8 cellular contexts compared by ENCODE assay signal in the genomic region with DNA sequence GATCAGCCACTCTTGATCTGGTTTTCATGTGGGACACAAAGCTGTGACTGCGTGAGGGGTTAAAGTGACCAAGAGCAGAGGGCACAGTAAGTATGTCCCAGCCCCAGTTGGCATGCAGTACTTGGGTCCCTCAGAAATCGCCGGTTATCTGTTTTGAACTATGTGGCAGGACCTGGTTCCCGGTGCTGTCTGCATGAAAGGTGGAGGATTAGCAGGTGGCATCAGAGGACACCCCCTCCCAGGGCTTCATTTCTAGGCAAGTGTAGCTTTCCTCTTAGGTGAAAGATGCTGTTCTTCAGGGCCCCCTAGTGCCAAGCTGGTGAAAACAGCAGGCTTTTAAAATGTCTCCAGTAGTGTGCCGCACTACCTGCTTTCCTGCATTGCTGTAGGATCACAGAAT. TPM values are rescaled to one million over a fixed set of nuclear protein-coding genes. Genes with fewer than 3 reads are reported as not detected.
DNase-seq lines count a peak whose midpoint lies in the region; ATAC-seq and TF ChIP-seq lines count a peak whose summit lies in the region.

No MANE protein-coding gene starts in this region.

- H3K4me1 ChIP-seq in colonic mucosa: peaks cover 5% of the 10 kb centered on the region
- no peaks in the 10 kb centered on the region for H3K4me1 ChIP-seq in right lobe of liver

- no peaks in the 10 kb centered on the region; the same call in 1 of the 2 replicates for H3K36me3 Mint-ChIP-seq in HFFc6 (ENCODE audit: low read depth)

- H3K27me3 ChIP-seq in colonic mucosa: no peaks in the 10 kb centered on the region
- no peaks in the 10 kb centered on the region for H3K27me3 ChIP-seq in right lobe of liver

- peak; percentile 74 for TF ChIP-seq CTCF in HFFc6 (IDR thresholded peaks at IDR 0.05)
- TF ChIP-seq CTCF in colonic mucosa (IDR thresholded peaks at IDR 0.05): peak; percentile 52
- TF ChIP-seq CTCF in right lobe of liver (IDR thresholded peaks at IDR 0.05): peak; percentile 53 to 58 (median 56)

- intact Hi-C loops in colonic mucosa (cut with DNase I): loop anchor here (5.0 kb wide), 1 partner anchor 82 kb away; a partner anchor contains a TSS
- intact Hi-C loops in right lobe of liver (cut with DNase I): loop anchor here (10.0 kb wide), 2 partner anchors 90 to 110 kb away; no protein-coding TSS in a partner anchor

- ATAC-seq in activated CD4-positive, CD25-positive, alpha-beta regulatory T cell treated with anti-CD3 and anti-CD28 coated beads, Interleukin-2, amount 50 U/mL, for 24 hours: peak; percentile 87 to 96
- ATAC-seq in right lobe of liver (peak; percentile 82 to 89 (median 85)), HG03439 (IDR thresholded peaks at IDR 0.05; ENCODE audit: unreplicated experiment) (no peak)

- no peak for TF ChIP-seq POLR2A in right lobe of liver (IDR thresholded peaks at IDR 0.05)

- H3K27ac Mint-ChIP-seq in HFFc6: no peak overlapping the region

- WGBS in right lobe of liver (ENCODE audit: insufficient coverage, low coverage, low lambda C conversion rate, missing lambda C conversion rate): 35% methylated on average over 4 of the region's 5 CpGs

- H3K9ac ChIP-seq in colonic mucosa (ENCODE audit: low read depth in 2 of 2, low read length in 2 of 2): peak overlapping the region in 1 of 2 donors; percentile 35

- H3K4me3 Mint-ChIP-seq in HFFc6: no peak overlapping the region

- peak overlapping the region; percentile 37 for H3K27ac ChIP-seq in colonic mucosa
- no peak overlapping the region for H3K27ac ChIP-seq in right lobe of liver

- peak; percentile 34 for DNase-seq in Daoy (ENCODE audit: low read depth)
- DNase-seq in HFFc6: peak; percentile 42
- DNase-seq in NCI-H2107 treated with DMSO at 0.1 percent for 48 hours (lab: John Stamatoyannopoulos, UW; ENCODE audit: unreplicated experiment): peak; percentile 90
- peak; percentile 74 for DNase-seq in colonic mucosa
- DNase-seq in right lobe of liver: no peak
- peak; percentile 25 for DNase-seq in stimulated activated CD8-positive, alpha-beta memory T cell treated with anti-CD3 and anti-CD28 coated beads, Interleukin-4, amount 100 ng/mL, for 24 hours (ENCODE audit: low read depth)

- H3K9me3 Mint-ChIP-seq in HFFc6: no peaks in the 10 kb centered on the region

- no peaks in the 10 kb centered on the region; the same call in 1 of the 2 replicates for H3K27me3 Mint-ChIP-seq in HFFc6 (ENCODE audit: insufficient read depth)

- H3K4me3 ChIP-seq in colonic mucosa (no peak overlapping the region), right lobe of liver (no peak overlapping the region)

- H3K36me3 ChIP-seq in colonic mucosa (peaks cover 4% of the 10 kb centered on the region), right lobe of liver (peaks cover 0 to 23% (median 0%) of the 10 kb centered on the region in 4 donors)

- H3K4me1 Mint-ChIP-seq in HFFc6 (ENCODE audit: low read depth): no peaks in the 10 kb centered on the region

- H3K9me3 ChIP-seq in colonic mucosa (no peaks in the 10 kb centered on the region), right lobe of liver (no peaks in the 10 kb centered on the region)

RNA-seq across cellular contexts. Expression of a gene that starts 57.1 kb away (rescaled TPM):
- 12.2 and 12.7 TPM in 2 replicates for total RNA-seq in Daoy (2014; rRNA removed; shearing (Covaris generic))
- total RNA-seq in HFFc6 (2021; fragmentation: NEBNext Ultra II Directional; extraction: Animal tissue kit (Norgen Biotek cat#: 25700)): 1 to 10 TPM; 7.9 to 9.2 (median 8.5) TPM
- total RNA-seq in colonic mucosa: 1 to 10 TPM; 5.4 to 7.2 TPM
- 1 to 10 TPM; 4.0 to 4.7 (median 4.2) TPM for total RNA-seq in right lobe of liver

Comparison
In these comparisons a context has a peak if more than half of its experiments do, and no peak if none do; other contexts are left out.
1. DNase-seq: peak in Daoy (single experiment), HFFc6 (single experiment), NCI-H2107 treated with DMSO at 0.1 percent for 48 hours (single experiment), colonic mucosa (single experiment) and stimulated activated CD8-positive, alpha-beta memory T cell treated with anti-CD3 and anti-CD28 coated beads, Interleukin-4, amount 100 ng/mL, for 24 hours (single experiment); none in right lobe of liver (0 of 3).
2. Peak in every context shown above with its lines, with median percentiles within 50 percentile points of each other: CTCF ChIP-seq.